In the genomic region with DNA sequence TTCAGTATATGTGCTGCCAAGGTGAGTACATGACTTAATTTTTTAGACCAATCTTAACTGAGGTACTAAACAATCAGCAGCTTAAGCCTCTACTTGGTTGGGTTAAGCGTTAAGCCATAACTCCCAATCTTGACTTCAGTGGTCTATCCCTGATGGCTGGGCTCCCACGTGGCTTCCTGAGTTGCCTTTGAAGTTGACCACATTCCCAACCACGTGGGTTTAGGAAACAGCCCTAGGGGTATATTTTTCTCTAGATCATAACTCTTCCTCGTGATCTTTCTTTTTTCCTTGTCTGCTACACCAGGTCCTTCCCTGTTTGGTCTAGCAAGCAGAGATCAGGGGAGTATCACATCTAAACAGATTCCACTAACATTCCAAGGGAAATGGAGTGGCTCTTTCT, we compare ENCODE assay signal across 34 cellular contexts. TPM values are rescaled to one million over a fixed set of nuclear protein-coding genes. Genes with fewer than 3 reads are reported as not detected.
"Had no signal": no experiment of that assay in that cellular context is flagged by ENCODE, and none has a peak within 500 bp of the region (broad histone marks: within the 10 kb centered on the region; RNA-seq: fewer than 3 reads in every experiment).

No MANE protein-coding gene starts in this region.

- DNase-seq: activated B cell treated with CpG ODN at 0.5 μM for 24 hours; activated CD4-positive, alpha-beta memory T cell treated with anti-CD3 and anti-CD28 coated beads for 36 hours; activated CD4-positive, alpha-beta T cell treated with anti-CD3 and anti-CD28 coated beads for 4 hours; activated CD4-positive, alpha-beta T cell treated with anti-CD3 and anti-CD28 coated beads, Interleukin-2, amount 10 ng/mL, durations not matched to agents 24 days and 14 days; activated CD4-positive, alpha-beta T cell treated with anti-CD3 and anti-CD28 coated beads, Interleukin-2, amount 50 U/mL, for 1 hour; activated CD4-positive, alpha-beta T cell treated with anti-CD3 and anti-CD28 coated beads, Interleukin-2, amount 50 U/mL, for 4 hours; activated CD4-positive, CD25-positive, alpha-beta regulatory T cell treated with anti-CD3 and anti-CD28 coated beads, Interleukin-2, amount 50 U/mL, for 72 hours; activated CD8-positive, alpha-beta memory T cell treated with anti-CD3 and anti-CD28 coated beads, Interleukin-2, amount 50 U/mL, for 4 hours; activated CD8-positive, alpha-beta T cell treated with anti-CD3 and anti-CD28 coated beads for 36 hours; activated effector memory CD4-positive, alpha-beta T cell treated with anti-CD3 and anti-CD28 coated beads, Interleukin-2, amount 50 U/mL, for 16 hours; activated gamma-delta T cell treated with Interleukin-2 at 50 U/mL for 16 hours; activated naive CD4-positive, alpha-beta T cell; activated naive CD4-positive, alpha-beta T cell treated with anti-CD3 and anti-CD28 coated beads for 36 hours; activated naive CD4-positive, alpha-beta T cell treated with anti-CD3 and anti-CD28 coated beads, Interleukin-2, amount 50 U/mL, for 16 hours; activated naive CD8-positive, alpha-beta T cell treated with anti-CD3 and anti-CD28 coated beads for 36 hours; activated T-cell treated with anti-CD3 and anti-CD28 coated beads for 4 hours; activated T-cell treated with anti-CD3 and anti-CD28 coated beads, Interleukin-2, amount 50 U/mL, for 1 hour; activated T-cell treated with anti-CD3 and anti-CD28 coated beads, Interleukin-2, amount 50 U/mL, for 4 hours; activated T-cell treated with anti-CD3 and anti-CD28 coated beads, Interleukin-2, amount 50 U/mL, for 72 hours; adrenal gland; amniotic stem cell; aorta; body of pancreas; brain microvascular endothelial cell; central memory CD4-positive, alpha-beta T cell; T-helper 2 cell; T-helper 9 cell had no signal

- ATAC-seq: activated CD8-positive, alpha-beta T cell treated with anti-CD3 and anti-CD28 coated beads for 36 hours; activated naive CD4-positive, alpha-beta T cell treated with anti-CD3 and anti-CD28 coated beads, Interleukin-2, amount 50 U/mL, for 72 hours; activated T-cell treated with anti-CD3 and anti-CD28 coated beads, Interleukin-2, amount 50 U/mL, for 4 hours; activated T-cell treated with anti-CD3 and anti-CD28 coated beads, Interleukin-2, amount 50 U/mL, for 72 hours; activated T-helper 17 cell treated with anti-CD3 and anti-CD28 coated beads, Interleukin-2, amount 50 U/mL, for 72 hours; body of pancreas had no signal

RNA-seq across cellular contexts. Expression of gene PIRT, which starts 20.1 kb away (rescaled TPM):
- total RNA-seq: activated B cell treated with CpG ODN at 0.5 μM for 24 hours; activated CD4-positive, alpha-beta memory T cell treated with anti-CD3 and anti-CD28 coated beads for 36 hours; activated CD4-positive, alpha-beta T cell treated with anti-CD3 and anti-CD28 coated beads, Interleukin-2, amount 10 ng/mL, durations not matched to agents 24 days and 14 days; activated CD8-positive, alpha-beta memory T cell treated with anti-CD3 and anti-CD28 coated beads for 36 hours; activated CD8-positive, alpha-beta T cell treated with anti-CD3 and anti-CD28 coated beads for 36 hours; activated naive CD4-positive, alpha-beta T cell treated with anti-CD3 and anti-CD28 coated beads for 36 hours; activated naive CD4-positive, alpha-beta T cell treated with anti-CD3 and anti-CD28 coated beads, Interleukin-2, amount 50 U/mL, for 72 hours; activated naive CD8-positive, alpha-beta T cell treated with anti-CD3 and anti-CD28 coated beads for 36 hours; activated T-cell treated with anti-CD3 and anti-CD28 coated beads, Interleukin-2, amount 50 U/mL, for 4 hours; activated T-cell treated with anti-CD3 and anti-CD28 coated beads, Interleukin-2, amount 50 U/mL, for 72 hours; activated T-helper 1 cell treated with anti-CD3 and anti-CD28 coated beads, Interleukin-12 subunit alpha, Interleukin-12 subunit beta, Interleukin-2, Interleukin-4 antibody, amounts not matched to agents 30 ng/mL and 10 ng/mL and 1 ng/mL, durations not matched to agents 14 hours and 24 hours and 36 hours; activated T-helper 17 cell treated with anti-CD3 and anti-CD28 coated beads, Interleukin-2, amount 50 U/mL, for 72 hours; astrocyte; cardiac septum; chondrocyte had no signal

RNA-seq across cellular contexts. Expression of gene TMEM238L, which starts 54.1 kb away (rescaled TPM):
- total RNA-seq: activated B cell treated with CpG ODN at 0.5 μM for 24 hours; activated CD4-positive, alpha-beta memory T cell treated with anti-CD3 and anti-CD28 coated beads for 36 hours; activated CD4-positive, alpha-beta T cell treated with anti-CD3 and anti-CD28 coated beads, Interleukin-2, amount 10 ng/mL, durations not matched to agents 24 days and 14 days; activated CD8-positive, alpha-beta memory T cell treated with anti-CD3 and anti-CD28 coated beads for 36 hours; activated CD8-positive, alpha-beta T cell treated with anti-CD3 and anti-CD28 coated beads for 36 hours; activated naive CD4-positive, alpha-beta T cell treated with anti-CD3 and anti-CD28 coated beads for 36 hours; activated naive CD4-positive, alpha-beta T cell treated with anti-CD3 and anti-CD28 coated beads, Interleukin-2, amount 50 U/mL, for 72 hours; activated naive CD8-positive, alpha-beta T cell treated with anti-CD3 and anti-CD28 coated beads for 36 hours; activated T-cell treated with anti-CD3 and anti-CD28 coated beads, Interleukin-2, amount 50 U/mL, for 4 hours; activated T-cell treated with anti-CD3 and anti-CD28 coated beads, Interleukin-2, amount 50 U/mL, for 72 hours; activated T-helper 1 cell treated with anti-CD3 and anti-CD28 coated beads, Interleukin-12 subunit alpha, Interleukin-12 subunit beta, Interleukin-2, Interleukin-4 antibody, amounts not matched to agents 30 ng/mL and 10 ng/mL and 1 ng/mL, durations not matched to agents 14 hours and 24 hours and 36 hours; activated T-helper 17 cell treated with anti-CD3 and anti-CD28 coated beads, Interleukin-2, amount 50 U/mL, for 72 hours; aorta; astrocyte; body of pancreas; cardiac septum; chondrocyte had no signal
